In genomic region chr7:158029431-158029938, GRCh38 we compare ENCODE assay signal across 14 cellular contexts.
"Had no signal": no experiment of that assay in that cellular context is flagged by ENCODE, and none has a peak within 500 bp of the region (broad histone marks: within the 10 kb centered on the region; RNA-seq: fewer than 3 reads in every experiment).

No MANE protein-coding gene starts in this region.

- H3K4me1 Mint-ChIP-seq: activated naive CD8-positive, alpha-beta T cell treated with anti-CD3 and anti-CD28 coated beads, Interleukin-2, amount 50 U/mL, for 24 hours; activated T-helper 17 cell treated with anti-CD3 and anti-CD28 coated beads, Interleukin-2, amount 50 U/mL, for 72 hours; mesothelial cell of epicardium; stimulated activated naive B cell treated with anti-CD40 and anti-IgM and Interleukin-4, amounts not matched to agents 10 μg/mL and 1 μg/mL and 100 μg/mL, for 72 hours had no signal

- DNase-seq: activated CD4-positive, CD25-positive, alpha-beta regulatory T cell treated with anti-CD3 and anti-CD28 coated beads, Interleukin-2, amount 50 U/mL, for 72 hours; activated naive CD4-positive, alpha-beta T cell treated with Interleukin-2 at 50 U/mL for 16 hours; activated naive CD8-positive, alpha-beta T cell treated with anti-CD3 and anti-CD28 coated beads, Interleukin-2, amount 50 U/mL, for 24 hours; activated T-cell treated with anti-CD3 and anti-CD28 coated beads for 4 hours; effector memory CD8-positive, alpha-beta T cell; lower lobe of right lung; stimulated activated CD4-positive, alpha-beta T cell treated with anti-CD3 and anti-CD28 coated beads, Interleukin-2, amount 100 ng/mL, for 48 hours; stimulated activated naive B cell treated with anti-CD40 and anti-IgM and Interleukin-4, amounts not matched to agents 10 μg/mL and 1 μg/mL and 100 μg/mL, for 72 hours; T-helper 9 cell had no signal

- FAIRE-seq: frontal cortex, pancreas had no signal

- H3K4me3 Mint-ChIP-seq: activated naive CD8-positive, alpha-beta T cell treated with anti-CD3 and anti-CD28 coated beads, Interleukin-2, amount 50 U/mL, for 24 hours; activated T-helper 17 cell treated with anti-CD3 and anti-CD28 coated beads, Interleukin-2, amount 50 U/mL, for 72 hours; dendritic cell treated with granulocyte-macrophage colony-stimulating factor and Interleukin-4, amounts not matched to agents 40 ng/mL and 50 ng/mL, for 4 days; effector memory CD8-positive, alpha-beta T cell; mesothelial cell of epicardium; stimulated activated naive B cell treated with anti-CD40 and anti-IgM and Interleukin-4, amounts not matched to agents 10 μg/mL and 1 μg/mL and 100 μg/mL, for 72 hours had no signal

- ATAC-seq: activated naive CD8-positive, alpha-beta T cell treated with anti-CD3 and anti-CD28 coated beads, Interleukin-2, amount 50 U/mL, for 24 hours; activated T-helper 17 cell treated with anti-CD3 and anti-CD28 coated beads, Interleukin-2, amount 50 U/mL, for 72 hours; effector memory CD8-positive, alpha-beta T cell; stimulated activated naive B cell treated with anti-CD40 and anti-IgM and Interleukin-4, amounts not matched to agents 10 μg/mL and 1 μg/mL and 100 μg/mL, for 72 hours had no signal

- H3K36me3 Mint-ChIP-seq: mesothelial cell of epicardium had no signal

- H3K27me3 Mint-ChIP-seq: activated naive CD8-positive, alpha-beta T cell treated with anti-CD3 and anti-CD28 coated beads, Interleukin-2, amount 50 U/mL, for 24 hours had no signal

- H3K27ac Mint-ChIP-seq: activated naive CD8-positive, alpha-beta T cell treated with anti-CD3 and anti-CD28 coated beads, Interleukin-2, amount 50 U/mL, for 24 hours; activated T-helper 17 cell treated with anti-CD3 and anti-CD28 coated beads, Interleukin-2, amount 50 U/mL, for 72 hours; dendritic cell treated with granulocyte-macrophage colony-stimulating factor and Interleukin-4, amounts not matched to agents 40 ng/mL and 50 ng/mL, for 4 days; effector memory CD8-positive, alpha-beta T cell; mesothelial cell of epicardium; stimulated activated naive B cell treated with anti-CD40 and anti-IgM and Interleukin-4, amounts not matched to agents 10 μg/mL and 1 μg/mL and 100 μg/mL, for 72 hours had no signal
